In the genomic region with DNA sequence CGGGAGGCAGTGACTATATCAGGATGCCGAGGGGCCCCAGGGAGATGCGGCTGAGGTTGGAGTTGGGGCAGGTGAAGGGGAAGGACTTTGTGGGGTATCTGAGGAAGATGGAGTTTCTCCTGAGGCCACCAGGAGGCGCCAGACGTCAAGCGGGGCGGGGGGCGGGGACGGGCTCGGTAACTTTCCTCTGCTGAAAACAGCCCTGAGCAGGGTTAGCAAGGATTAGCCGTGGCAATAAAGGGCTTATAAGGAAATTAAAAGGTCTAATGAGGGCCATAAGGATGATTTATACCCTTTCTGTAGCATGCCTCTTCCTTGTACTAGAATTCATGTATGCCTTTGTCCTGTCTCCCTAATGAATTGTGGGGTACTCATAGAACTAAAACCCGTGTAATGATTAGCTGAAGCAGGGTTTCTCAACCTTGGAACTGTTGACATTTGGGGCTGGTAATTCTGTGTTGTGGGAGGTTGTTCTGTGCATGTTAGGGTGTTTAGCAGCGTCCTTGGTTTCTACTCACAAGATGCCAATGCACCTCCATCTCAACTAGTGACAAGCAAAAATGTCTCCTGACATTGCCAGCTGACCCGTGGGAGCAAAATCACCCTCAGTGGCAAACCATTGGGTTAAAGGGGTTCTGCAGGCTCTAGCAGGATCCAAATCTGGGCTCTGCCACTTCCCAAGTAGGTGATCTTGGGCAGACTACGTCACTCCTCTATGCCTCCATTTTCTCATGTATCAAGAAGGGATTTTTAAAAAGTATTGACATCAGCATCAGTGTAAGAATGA, we compare ENCODE assay signal across 8 cellular contexts.
DNase-seq lines count a peak whose midpoint lies in the region; ATAC-seq and TF ChIP-seq lines count a peak whose summit lies in the region.

No MANE protein-coding gene starts in this region.

- ATAC-seq in T-helper 17 cell, result peak; percentile 67
- no peak for ATAC-seq in GM21526 (IDR thresholded peaks at IDR 0.05; ENCODE audit: low FRiP score, unreplicated experiment)

- H3K4me3 ChIP-seq in ascending aorta, result no peak overlapping the region

- peaks cover 14% of the 10 kb centered on the region for H3K27me3 Mint-ChIP-seq in T-helper 17 cell

- peak; percentile 38 to 85 (median 77) for TF ChIP-seq CTCF in ascending aorta (IDR thresholded peaks at IDR 0.05)

- no peak overlapping the region for H3K27ac ChIP-seq in ascending aorta

- no peaks in the 10 kb centered on the region for H3K9me3 ChIP-seq in T-helper 17 cell (ENCODE audit: control insufficient read depth, low read length, poor library complexity, severe bottlenecking)
- H3K9me3 ChIP-seq in ascending aorta, result no peaks in the 10 kb centered on the region

- H3K36me3 ChIP-seq in ascending aorta, result no peaks in the 10 kb centered on the region

- H3K27ac Mint-ChIP-seq in T-helper 17 cell, result peak overlapping the region; percentile 51

- no peak overlapping the region for H3K4me3 Mint-ChIP-seq in T-helper 17 cell

- no peaks in the 10 kb centered on the region for H3K27me3 ChIP-seq in ascending aorta

- H3K4me1 ChIP-seq in ascending aorta, result no peaks in the 10 kb centered on the region

- DNase-seq in G401 (ENCODE audit: low spot score) (peak; percentile 20), HK-2 (ENCODE audit: unreplicated experiment) (peak; percentile 30), T-helper 17 cell (peak; percentile 18 to 28 (median 24)), ascending aorta (ENCODE audit: low spot score in 2 of 2) (no peak), islet precursor cell (peak; percentile 60), DMS114 treated with DMSO at 0.1 percent for 48 hours (lab: John Stamatoyannopoulos, UW; ENCODE audit: unreplicated experiment) (no peak)
- DNase-seq in stimulated activated CD4-positive, alpha-beta T cell treated with anti-CD3 and anti-CD28 coated beads, Interleukin-4, amount 100 ng/mL, for 24 hours, result peak; percentile 46

- peaks cover 4% of the 10 kb centered on the region for H3K36me3 Mint-ChIP-seq in T-helper 17 cell (ENCODE audit: low read depth)

- in situ Hi-C loops in G401 (cut with HindIII; ENCODE audit: low sequenced_read_pairs), result no loop called here

- intact Hi-C loops in ascending aorta (cut with DNase I), result loop anchor here (1.0 to 10.0 kb wide), 4 partner anchors 252 to 660 kb away; partner anchors contain the start of gene EMP2

- H3K4me1 Mint-ChIP-seq in T-helper 17 cell, result peaks cover 4% of the 10 kb centered on the region

Comparison
In these comparisons a context has a peak if more than half of its experiments do, and no peak if none do; other contexts are left out.
1. DNase-seq: peak in G401 (single experiment), HK-2 (single experiment), T-helper 17 cell (3 of 3), islet precursor cell (single experiment) and stimulated activated CD4-positive, alpha-beta T cell treated with anti-CD3 and anti-CD28 coated beads, Interleukin-4, amount 100 ng/mL, for 24 hours (single experiment); none in ascending aorta (0 of 2) and DMS114 treated with DMSO at 0.1 percent for 48 hours (single experiment).